ENCODE assay signal across 2 cellular contexts in the genomic region with DNA sequence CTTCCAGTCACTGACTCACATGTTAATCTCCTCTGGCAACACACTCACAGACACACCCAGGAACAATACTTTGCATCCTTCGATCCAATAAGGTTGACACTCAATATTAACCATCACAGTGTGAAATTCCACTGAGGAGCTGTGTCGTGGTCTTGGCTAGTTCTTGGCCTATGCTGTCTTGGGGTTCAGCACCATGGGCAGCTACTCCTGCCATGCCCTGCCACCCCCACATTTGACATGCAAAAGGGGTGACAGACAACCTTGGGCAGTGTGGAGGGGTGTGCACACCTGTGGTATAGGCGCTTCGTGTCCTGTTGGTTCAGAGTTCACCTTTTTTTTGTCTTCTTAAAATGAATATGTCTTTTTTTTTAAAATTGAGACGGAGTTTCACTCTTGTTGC.
TF ChIP-seq lines count a peak whose summit lies in the region.

No MANE protein-coding gene starts in this region.

TF ChIP-seq in A549, 52 proteins besides CTCF, POLR2A, EP300 and RAD21:
- peak; percentile 47; the same call in 1 of the 2 replicates for TF ChIP-seq REST (IDR thresholded peaks at IDR 0.05)
- TF ChIP-seq SMC3 (IDR thresholded peaks at IDR 0.05) = no peak
- no peak for TF ChIP-seq MAZ (IDR thresholded peaks at IDR 0.05; ENCODE audit: borderline replicate concordance, low read depth, low read length)
- no peak for TF ChIP-seq TFCP2L1 (CRISPR knock-in tag; IDR thresholded peaks at IDR 0.05)
- TF ChIP-seq HOXB5 (CRISPR knock-in tag; IDR thresholded peaks at IDR 0.05) = no peak

TF ChIP-seq in HCT116, 20 proteins besides CTCF, POLR2A, EP300 and RAD21 (continued from another document):
- no peak for TF ChIP-seq MAX (IDR thresholded peaks at IDR 0.05)
- no peak for TF ChIP-seq JUND (IDR thresholded peaks at IDR 0.05)
- no peak for TF ChIP-seq SP1 (IDR thresholded peaks at IDR 0.05; ENCODE audit: low read depth)
- peak; percentile 51 for TF ChIP-seq REST (IDR thresholded peaks at IDR 0.05; ENCODE audit: low read depth)
- TF ChIP-seq ZFX (IDR thresholded peaks at IDR 0.05) = no peak
- TF ChIP-seq ELF1 (IDR thresholded peaks at IDR 0.05; ENCODE audit: borderline replicate concordance, low read depth) = no peak
